Comparison of ENCODE assay signal across 31 cellular contexts in the genomic region with DNA sequence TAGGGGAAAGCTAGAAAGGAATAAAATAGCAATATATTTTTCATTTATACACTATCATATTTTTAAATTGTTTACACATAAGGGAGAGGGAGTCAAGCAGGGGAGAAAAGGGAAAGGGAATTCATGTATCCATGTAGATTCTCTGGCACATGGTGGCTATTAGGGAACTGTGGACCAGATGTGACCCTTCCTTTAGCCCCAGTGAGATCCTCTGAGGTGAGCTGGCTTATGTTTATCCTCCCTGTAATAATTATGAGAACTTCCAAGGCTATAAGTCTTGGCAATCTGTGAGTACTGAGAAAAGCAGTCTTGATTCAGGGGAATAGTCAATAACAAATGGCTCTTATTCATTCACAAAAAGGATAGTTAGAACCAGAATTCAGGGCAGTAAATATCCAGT. TPM values are rescaled to one million over a fixed set of nuclear protein-coding genes. Genes with fewer than 3 reads are reported as not detected.
"Had no signal": no experiment of that assay in that cellular context is flagged by ENCODE, and none has a peak within 500 bp of the region (broad histone marks: within the 10 kb centered on the region; RNA-seq: fewer than 3 reads in every experiment).

No MANE protein-coding gene starts in this region.

- H3K36me3 ChIP-seq: left lung, lower lobe of right lung, pancreas, prostate gland, sigmoid colon, spleen, suprapubic skin, thoracic aorta, tibial artery, uterus had no signal

- ATAC-seq: left colon; left lung; lower lobe of right lung; naive thymus-derived CD8-positive, alpha-beta T cell; pancreas; right cardiac atrium; stimulated activated effector memory CD8-positive, alpha-beta T cell treated with anti-CD3 and anti-CD28 coated beads, Interleukin-12 subunit alpha, Interleukin-12 subunit beta, amount 100 ng/mL, for 72 hours had no signal

- H3K9me3 ChIP-seq: left lung, lower lobe of right lung, pancreas, prostate gland, sigmoid colon, spleen, suprapubic skin, thoracic aorta, tibial artery, uterus had no signal

- H3K4me3 ChIP-seq: left lung, lower lobe of right lung, pancreas, prostate gland, sigmoid colon, spleen, suprapubic skin, thoracic aorta, tibial artery, uterus had no signal

- H3K27ac ChIP-seq: left lung, lower lobe of right lung, pancreas, prostate gland, sigmoid colon, spleen, suprapubic skin, thoracic aorta, tibial artery, uterus had no signal

- DNase-seq: immature natural killer cell; kidney; left colon; left lung; lower lobe of right lung; mammary epithelial cell; mesenchymal stem cell; naive thymus-derived CD8-positive, alpha-beta T cell; nucleus accumbens; pancreas; posterior cingulate gyrus; retina; right cardiac atrium; sigmoid colon; small intestine; spleen; stimulated activated CD4-positive, alpha-beta T cell treated with anti-CD3 and anti-CD28 coated beads, Interleukin-4, amount 100 ng/mL, for 24 hours; stimulated activated naive CD4-positive, alpha-beta T cell; tibial artery; trophoblast cell; uterus had no signal

- H3K27me3 ChIP-seq: left lung, pancreas, sigmoid colon, spleen, suprapubic skin, tibial artery, uterus had no signal

- H3K4me1 ChIP-seq: left lung, lower lobe of right lung, pancreas, prostate gland, sigmoid colon, suprapubic skin, tibial artery, uterus had no signal

RNA-seq across cellular contexts. Expression of gene TSBP1, which starts 42.6 kb away (rescaled TPM):
- total RNA-seq: kidney; left colon; left lung; liver; lower lobe of right lung; mammary epithelial cell; mucosa of gallbladder; naive thymus-derived CD8-positive, alpha-beta T cell; neural crest cell; osteoblast; pancreas; right cardiac atrium; sigmoid colon; spleen; subcutaneous adipose tissue; suprapubic skin; thoracic aorta; ureter; uterus had no signal
